8 cellular contexts compared by ENCODE assay signal in the genomic region with DNA sequence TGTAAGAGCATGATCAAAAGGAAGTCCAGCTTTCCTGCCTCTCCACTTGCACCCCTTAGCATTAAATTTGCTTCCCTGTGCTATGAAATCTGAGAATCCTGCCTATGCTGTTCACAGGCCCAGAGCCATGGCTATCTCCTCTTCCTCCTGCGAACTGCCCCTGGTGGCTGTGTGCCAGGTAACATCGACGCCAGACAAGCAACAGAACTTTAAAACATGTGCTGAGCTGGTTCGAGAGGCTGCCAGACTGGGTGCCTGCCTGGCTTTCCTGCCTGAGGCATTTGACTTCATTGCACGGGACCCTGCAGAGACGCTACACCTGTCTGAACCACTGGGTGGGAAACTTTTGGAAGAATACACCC. TPM values are rescaled to one million over a fixed set of nuclear protein-coding genes. Genes with fewer than 3 reads are reported as not detected.
A peak's percentile ranks its signal among the peaks of the same experiment; 100 is the strongest.
DNase-seq lines count a peak whose midpoint lies in the region; ATAC-seq and TF ChIP-seq lines count a peak whose summit lies in the region.

No MANE protein-coding gene starts in this region.

- H3K4me3 ChIP-seq in cardiac muscle cell (peak overlapping the region; percentile 96), skeletal muscle cell (ENCODE audit: low read depth, low read length) (peak overlapping the region; percentile 99)

- H3K27me3 Mint-ChIP-seq in activated CD8-positive, alpha-beta T cell treated with anti-CD3 and anti-CD28 coated beads, Interleukin-2, amount 10 ng/mL, durations not matched to agents 7 days and 5 days (ENCODE audit: low read depth): no peaks in the 10 kb centered on the region

- H3K36me3 Mint-ChIP-seq in activated CD8-positive, alpha-beta T cell treated with anti-CD3 and anti-CD28 coated beads, Interleukin-2, amount 10 ng/mL, durations not matched to agents 7 days and 5 days (ENCODE audit: low read depth): peaks cover 55% of the 10 kb centered on the region

- no peak for ATAC-seq in activated CD8-positive, alpha-beta T cell treated with anti-CD3 and anti-CD28 coated beads, Interleukin-2, amount 10 ng/mL, durations not matched to agents 7 days and 5 days
- ATAC-seq in GM21526 (IDR thresholded peaks at IDR 0.05; ENCODE audit: low FRiP score, unreplicated experiment): no peak
- no peak for ATAC-seq in HG03175 (IDR thresholded peaks at IDR 0.05; ENCODE audit: unreplicated experiment)
- no peak for ATAC-seq in sciatic nerve

- H3K27ac ChIP-seq in cardiac muscle cell: peak overlapping the region; percentile 92

- H3K36me3 ChIP-seq in cardiac muscle cell: peaks cover 25% of the 10 kb centered on the region

- H3K4me1 ChIP-seq in cardiac muscle cell (ENCODE audit: low read depth): peaks cover 15% of the 10 kb centered on the region

- DNase-seq in DMS53 (lab: John Stamatoyannopoulos, UW): peak; percentile 30
- DNase-seq in DMS53 treated with DMSO at 0.1 percent for 48 hours (lab: John Stamatoyannopoulos, UW; ENCODE audit: unreplicated experiment): no peak
- peak; percentile 49 for DNase-seq in activated CD8-positive, alpha-beta T cell treated with anti-CD3 and anti-CD28 coated beads, Interleukin-2, amount 10 ng/mL, durations not matched to agents 7 days and 5 days
- peak in 1 of 2 donors; percentile 59 for DNase-seq in cardiac muscle cell (ENCODE audit: low read depth in 1 of 2, low spot score in 1 of 2)
- DNase-seq in skeletal muscle cell (ENCODE audit: low read depth): no peak
- DNase-seq in sciatic nerve (ENCODE audit: low spot score): no peak

- H3K9me3 ChIP-seq in cardiac muscle cell (ENCODE audit: low read depth): no peaks in the 10 kb centered on the region

- peaks cover 46% of the 10 kb centered on the region for H3K4me1 Mint-ChIP-seq in activated CD8-positive, alpha-beta T cell treated with anti-CD3 and anti-CD28 coated beads, Interleukin-2, amount 10 ng/mL, durations not matched to agents 7 days and 5 days (ENCODE audit: low read depth)

- intact Hi-C loops in sciatic nerve (cut with DNase I): no loop called here

- H3K27me3 ChIP-seq in cardiac muscle cell: no peaks in the 10 kb centered on the region

- peak overlapping the region; percentile 95 for H3K27ac Mint-ChIP-seq in activated CD8-positive, alpha-beta T cell treated with anti-CD3 and anti-CD28 coated beads, Interleukin-2, amount 10 ng/mL, durations not matched to agents 7 days and 5 days

- no peaks in the 10 kb centered on the region for H3K9me3 Mint-ChIP-seq in activated CD8-positive, alpha-beta T cell treated with anti-CD3 and anti-CD28 coated beads, Interleukin-2, amount 10 ng/mL, durations not matched to agents 7 days and 5 days (ENCODE audit: insufficient read depth)

- POLR2A ChIA-PET in activated CD8-positive, alpha-beta T cell treated with anti-CD3 and anti-CD28 coated beads, Interleukin-2, amount 10 ng/mL, durations not matched to agents 7 days and 5 days (lab: Charles Lee): interaction anchor here (0.9 to 3.3 kb wide), 3 partner anchors 15 to 62 kb away, joined by 4 to 28 read pairs (median 4); partner anchors contain the start of genes DEDD and UFC1

- CTCF ChIA-PET in activated CD8-positive, alpha-beta T cell treated with anti-CD3 and anti-CD28 coated beads, Interleukin-2, amount 10 ng/mL, durations not matched to agents 7 days and 5 days (lab: Charles Lee): interaction anchor here (0.9 to 2.3 kb wide), 7 partner anchors 8 to 26 kb away, joined by 3 to 6 read pairs (median 4); partner anchors contain the start of gene DEDD

- no peak for TF ChIP-seq CTCF in cardiac muscle cell (IDR thresholded peaks at IDR 0.05; ENCODE audit: low read depth, low read length)

- H3K4me3 Mint-ChIP-seq in activated CD8-positive, alpha-beta T cell treated with anti-CD3 and anti-CD28 coated beads, Interleukin-2, amount 10 ng/mL, durations not matched to agents 7 days and 5 days: peak overlapping the region; percentile 92

RNA-seq across cellular contexts. Expression of gene NIT1, which starts 1.1 kb away (rescaled TPM):
- total RNA-seq in activated CD8-positive, alpha-beta T cell treated with anti-CD3 and anti-CD28 coated beads, Interleukin-2, amount 10 ng/mL, durations not matched to agents 7 days and 5 days: 10 to 100 TPM; 34.1 to 35.2 TPM
- 60.7 and 65.9 TPM in 2 replicates for total RNA-seq in cardiac muscle cell
- polyA plus RNA-seq in cardiac muscle cell: 64.6 and 92.6 TPM in 2 replicates
- total RNA-seq in sciatic nerve: 38.0 TPM

RNA-seq across cellular contexts. Expression of gene PFDN2, which starts 1.2 kb away (rescaled TPM):
- 10 to 100 TPM; 66.3 to 68.0 TPM for total RNA-seq in activated CD8-positive, alpha-beta T cell treated with anti-CD3 and anti-CD28 coated beads, Interleukin-2, amount 10 ng/mL, durations not matched to agents 7 days and 5 days
- total RNA-seq in cardiac muscle cell (85.4 and 137 TPM in 2 replicates), sciatic nerve (57.0 TPM)
- polyA plus RNA-seq in cardiac muscle cell: 103 and 121 TPM in 2 replicates

RNA-seq across cellular contexts. Expression of gene DEDD, which starts 13.5 kb away (rescaled TPM):
- 10 to 100 TPM; 34.5 to 36.3 TPM for total RNA-seq in activated CD8-positive, alpha-beta T cell treated with anti-CD3 and anti-CD28 coated beads, Interleukin-2, amount 10 ng/mL, durations not matched to agents 7 days and 5 days
- total RNA-seq in cardiac muscle cell (28.1 and 36.5 TPM in 2 replicates), sciatic nerve (34.3 TPM)
- 30.8 and 35.5 TPM in 2 replicates for polyA plus RNA-seq in cardiac muscle cell

RNA-seq across cellular contexts. Expression of gene KLHDC9, which starts 20.8 kb away (rescaled TPM):
- total RNA-seq in activated CD8-positive, alpha-beta T cell treated with anti-CD3 and anti-CD28 coated beads, Interleukin-2, amount 10 ng/mL, durations not matched to agents 7 days and 5 days: under 1 TPM; 0.61 to 0.91 TPM
- 36.5 and 42.4 TPM in 2 replicates for total RNA-seq in cardiac muscle cell
- polyA plus RNA-seq in cardiac muscle cell: 41.2 and 48.7 TPM in 2 replicates
- 6.6 TPM for total RNA-seq in sciatic nerve

RNA-seq across cellular contexts. Expression of gene NECTIN4, which starts 29.6 kb away (rescaled TPM):
- total RNA-seq in activated CD8-positive, alpha-beta T cell treated with anti-CD3 and anti-CD28 coated beads, Interleukin-2, amount 10 ng/mL, durations not matched to agents 7 days and 5 days: not detected
- total RNA-seq in cardiac muscle cell (not detected in 2 replicates), sciatic nerve (0.09 TPM)
- not detected in 2 replicates for polyA plus RNA-seq in cardiac muscle cell

Comparison
In these comparisons a context has a peak if more than half of its experiments do, and no peak if none do; other contexts are left out.
1. DNase-seq: peak in DMS53 (single experiment) and activated CD8-positive, alpha-beta T cell treated with anti-CD3 and anti-CD28 coated beads, Interleukin-2, amount 10 ng/mL, durations not matched to agents 7 days and 5 days (single experiment); none in DMS53 treated with DMSO at 0.1 percent for 48 hours (single experiment), skeletal muscle cell (single experiment) and sciatic nerve (single experiment).